Comparison of ENCODE assay signal across 1 cellular context in the genomic region with DNA sequence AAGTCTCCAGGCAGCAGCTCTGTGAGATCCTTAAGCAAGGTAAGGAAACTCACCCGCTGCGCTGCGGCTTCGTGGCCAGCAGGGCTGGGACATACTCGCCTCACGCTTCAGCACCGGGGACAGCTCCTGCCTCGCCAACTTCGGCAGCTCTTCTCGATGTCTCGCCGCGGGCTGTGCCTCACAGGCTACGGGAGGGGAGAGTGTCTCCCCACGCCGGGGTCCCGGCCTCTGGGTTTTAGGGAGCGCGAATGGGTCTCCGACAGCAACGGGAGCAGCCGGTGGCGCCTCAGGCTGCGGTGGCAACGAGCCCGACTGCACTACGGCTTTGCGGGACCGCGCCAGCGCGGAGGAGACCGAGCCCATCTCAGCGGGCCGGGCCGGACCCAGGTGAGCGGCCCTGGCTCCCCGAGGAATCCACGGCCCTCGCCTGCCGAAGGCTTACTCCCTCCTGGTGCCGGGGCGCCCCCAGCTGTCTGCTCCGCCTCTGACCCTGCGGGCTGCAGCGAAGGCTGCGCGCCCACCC.
TF ChIP-seq lines count a peak whose summit lies in the region.

No MANE protein-coding gene starts in this region.

TF ChIP-seq in K562, 482 proteins besides CTCF, POLR2A, EP300 and RAD21 (continued from another document):
- TF ChIP-seq, protein P1, sequence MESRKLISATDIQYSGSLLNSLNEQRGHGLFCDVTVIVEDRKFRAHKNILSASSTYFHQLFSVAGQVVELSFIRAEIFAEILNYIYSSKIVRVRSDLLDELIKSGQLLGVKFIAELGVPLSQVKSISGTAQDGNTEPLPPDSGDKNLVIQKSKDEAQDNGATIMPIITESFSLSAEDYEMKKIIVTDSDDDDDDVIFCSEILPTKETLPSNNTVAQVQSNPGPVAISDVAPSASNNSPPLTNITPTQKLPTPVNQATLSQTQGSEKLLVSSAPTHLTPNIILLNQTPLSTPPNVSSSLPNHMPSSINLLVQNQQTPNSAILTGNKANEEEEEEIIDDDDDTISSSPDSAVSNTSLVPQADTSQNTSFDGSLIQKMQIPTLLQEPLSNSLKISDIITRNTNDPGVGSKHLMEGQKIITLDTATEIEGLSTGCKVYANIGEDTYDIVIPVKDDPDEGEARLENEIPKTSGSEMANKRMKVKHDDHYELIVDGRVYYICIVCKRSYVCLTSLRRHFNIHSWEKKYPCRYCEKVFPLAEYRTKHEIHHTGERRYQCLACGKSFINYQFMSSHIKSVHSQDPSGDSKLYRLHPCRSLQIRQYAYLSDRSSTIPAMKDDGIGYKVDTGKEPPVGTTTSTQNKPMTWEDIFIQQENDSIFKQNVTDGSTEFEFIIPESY (CRISPR knock-in tag; IDR thresholded peaks at IDR 0.05), result peak; percentile 77
- peak; percentile 53; the same call in 1 of the 2 replicates for TF ChIP-seq HDAC2 (IDR thresholded peaks at IDR 0.05)
- TF ChIP-seq E2F4 (CRISPR knock-in tag; IDR thresholded peaks at IDR 0.05; ENCODE audit: low read depth), result peak; percentile 83
- peak; percentile 59; the same call in 1 of the 2 replicates for TF ChIP-seq ZBTB1 (CRISPR knock-in tag; IDR thresholded peaks at IDR 0.05; ENCODE audit: borderline replicate concordance, low read depth)
- TF ChIP-seq ZNF644 (tag; IDR thresholded peaks at IDR 0.05; ENCODE audit: low read depth), result peak; percentile 69; the same call in 1 of the 2 replicates
- TF ChIP-seq RCOR1 (IDR thresholded peaks at IDR 0.05; ENCODE audit: borderline replicate concordance in 1 of 2, low read depth in 2 of 2, low read length in 2 of 2), result peak in 1 of 2 experiments; percentile 69; a peak in 1 of 4 replicates
- TF ChIP-seq ZNF124 (CRISPR knock-in tag; IDR thresholded peaks at IDR 0.05), result no peak
- TF ChIP-seq NR4A1 (CRISPR knock-in tag; IDR thresholded peaks at IDR 0.05), result 0 out of 2 replicates have a peak, but pooled peaks have one; percentile 14
- TF ChIP-seq NR4A1 (tag; IDR thresholded peaks at IDR 0.05), result no peak
- TF ChIP-seq NR2C2 (CRISPR knock-in tag; IDR thresholded peaks at IDR 0.05), result peak; percentile 73
- TF ChIP-seq NR2C2 (tag; IDR thresholded peaks at IDR 0.05), result no peak
- TF ChIP-seq SMAD4 (CRISPR knock-in tag; conservative IDR thresholded peaks at IDR 0.05), result peak; percentile 53; the same call in 1 of the 2 replicates
- 0 out of 2 replicates have a peak, but pooled peaks have one; percentile 49 for TF ChIP-seq ZNF583 (CRISPR knock-in tag; IDR thresholded peaks at IDR 0.05)
- TF ChIP-seq BHLHE40 (IDR thresholded peaks at IDR 0.05; ENCODE audit: low read length), result 0 out of 2 replicates have a peak, but pooled peaks have one; percentile 17
TF ChIP-seq in K562: peak in this region for 59.
